In genomic region chr13:30422056-30422914, GRCh38 we compare ENCODE assay signal across 8 cellular contexts. TPM values are rescaled to one million over a fixed set of nuclear protein-coding genes. Genes with fewer than 3 reads are reported as not detected.
DNase-seq lines count a peak whose midpoint lies in the region; ATAC-seq, FAIRE-seq and TF ChIP-seq lines count a peak whose summit lies in the region.

Gene UBE2L5, plus strand, starts transcription at chr13:30422493. Its CDS starts 5,498 bp downstream, at chr13:30427991.

- H3K9ac ChIP-seq in HUES6 (ENCODE audit: low read length) (peak within 1 kb of the TSS; percentile 60), SK-N-MC (ENCODE audit: insufficient read length) (peak within 1 kb of the TSS; percentile 91)

- H3K36me3 ChIP-seq in Caco-2 (ENCODE audit: control insufficient read depth, insufficient read depth, low read length) = no peaks in the 10 kb centered on the region
- H3K36me3 ChIP-seq in HUES6 (ENCODE audit: control insufficient read depth, insufficient read depth, low read length) = no peaks in the 10 kb centered on the region
- H3K36me3 ChIP-seq in SK-N-MC (ENCODE audit: insufficient read depth, low read length) = no peaks in the 10 kb centered on the region
- H3K36me3 ChIP-seq in pancreas = no peaks in the 10 kb centered on the region
- H3K36me3 ChIP-seq in tibial artery = no peaks in the 10 kb centered on the region

- H3K27ac Mint-ChIP-seq in Caco-2 (ENCODE audit: unreplicated experiment) = peak within 1 kb of the TSS; percentile 16
- H3K27ac Mint-ChIP-seq in activated naive CD8-positive, alpha-beta T cell treated with anti-CD3 and anti-CD28 coated beads, Interleukin-2, amount 50 U/mL, for 24 hours = peak within 1 kb of the TSS; percentile 75

- peak within 1 kb of the TSS; percentile 72 for H3K4me3 Mint-ChIP-seq in Caco-2 (ENCODE audit: unreplicated experiment)
- H3K4me3 Mint-ChIP-seq in activated naive CD8-positive, alpha-beta T cell treated with anti-CD3 and anti-CD28 coated beads, Interleukin-2, amount 50 U/mL, for 24 hours = peak within 1 kb of the TSS; percentile 85

- peak; percentile 55 for ATAC-seq in GM19455 (IDR thresholded peaks at IDR 0.05; ENCODE audit: unreplicated experiment)
- ATAC-seq in activated naive CD8-positive, alpha-beta T cell treated with anti-CD3 and anti-CD28 coated beads, Interleukin-2, amount 50 U/mL, for 24 hours = peak; percentile 94
- ATAC-seq in pancreas = peak; percentile 86 to 94 (median 91)

- H3K27ac ChIP-seq in HUES6 (ENCODE audit: low read depth, low read length) (no peak within 1 kb of the TSS), SK-N-MC (peak within 1 kb of the TSS; percentile 97), pancreas (peak within 1 kb of the TSS; percentile 81 to 96 (median 92)), tibial artery (peak within 1 kb of the TSS; percentile 94 to 95)

- TF ChIP-seq CTCF in Caco-2 (IDR thresholded peaks at IDR 0.05; ENCODE audit: insufficient read depth in 1 of 2, low read depth in 1 of 2, low read length in 1 of 2, severe bottlenecking in 1 of 2, unreplicated experiment in 1 of 2) (no peak), pancreas (IDR thresholded peaks at IDR 0.05) (no peak), tibial artery (IDR thresholded peaks at IDR 0.05) (no peak)

- peak within 1 kb of the TSS; percentile 58 for H3K4me3 ChIP-seq in Caco-2 (ENCODE audit: low read depth, low read length)
- H3K4me3 ChIP-seq in HUES6 (ENCODE audit: low read depth, low read length) = peak within 1 kb of the TSS; percentile 65
- H3K4me3 ChIP-seq in SK-N-MC = peak within 1 kb of the TSS; percentile 87
- peak within 1 kb of the TSS; percentile 33 to 61 (median 52) for H3K4me3 ChIP-seq in pancreas
- peak within 1 kb of the TSS; percentile 66 to 79 for H3K4me3 ChIP-seq in tibial artery

- WGBS in pancreas, 2 donors = 0 to 1% methylated on average over 26 to 57 of the region's 57 CpGs

- no peaks in the 10 kb centered on the region for H3K9me3 ChIP-seq in Caco-2
- no peaks in the 10 kb centered on the region for H3K9me3 ChIP-seq in HUES6 (ENCODE audit: control insufficient read depth, insufficient read depth, low read depth, low read length)
- H3K9me3 ChIP-seq in SK-N-MC (ENCODE audit: low read depth, low read length) = no peaks in the 10 kb centered on the region
- H3K9me3 ChIP-seq in pancreas = no peaks in the 10 kb centered on the region
- H3K9me3 ChIP-seq in tibial artery = no peaks in the 10 kb centered on the region

- peaks cover 8% of the 10 kb centered on the region for H3K4me1 Mint-ChIP-seq in Caco-2 (ENCODE audit: low read depth, unreplicated experiment)
- peaks cover 10% of the 10 kb centered on the region for H3K4me1 Mint-ChIP-seq in activated naive CD8-positive, alpha-beta T cell treated with anti-CD3 and anti-CD28 coated beads, Interleukin-2, amount 50 U/mL, for 24 hours

- intact Hi-C loops in Caco-2 (cut with micrococcal nuclease; ENCODE audit: unreplicated experiment) = loop anchor here (5.0 kb wide), 2 partner anchors 45 to 195 kb away; partner anchors contain the start of genes HMGB1 and USPL1
- intact Hi-C loops in cardiac septum (cut with DNase I) = loop anchor here (5.0 to 10.0 kb wide), 2 partner anchors 117 to 195 kb away; partner anchors contain the start of genes KATNAL1 and USPL1
- intact Hi-C loops in pancreas (cut with DNase I) = no loop called here
- intact Hi-C loops in tibial artery (cut with DNase I; ENCODE audit: low total_unique reads) = loop anchor here (2.0 kb wide), 1 partner anchor 13 kb away; no protein-coding TSS in a partner anchor

- no peaks in the 10 kb centered on the region for H3K27me3 Mint-ChIP-seq in Caco-2 (ENCODE audit: insufficient read depth, unreplicated experiment)
- H3K27me3 Mint-ChIP-seq in activated naive CD8-positive, alpha-beta T cell treated with anti-CD3 and anti-CD28 coated beads, Interleukin-2, amount 50 U/mL, for 24 hours = no peaks in the 10 kb centered on the region

- POLR2A ChIA-PET in Caco-2 (lab: Charles Lee) = interaction anchor here (0.6 to 1.1 kb wide), 7 partner anchors 14 to 528 kb away, joined by 3 to 8 read pairs (median 4); no protein-coding TSS in a partner anchor

- no TSS peak for BruUV-seq in Caco-2 (replicated peaks; lab: Mats Ljungman, UMichigan)

- H3K9me3 Mint-ChIP-seq in Caco-2 (ENCODE audit: unreplicated experiment) = no peaks in the 10 kb centered on the region
- H3K9me3 Mint-ChIP-seq in activated naive CD8-positive, alpha-beta T cell treated with anti-CD3 and anti-CD28 coated beads, Interleukin-2, amount 50 U/mL, for 24 hours = no peaks in the 10 kb centered on the region

- H3K27me3 ChIP-seq in Caco-2 (replicated peaks; ENCODE audit: control insufficient read depth, insufficient read depth, low read length) = no peaks in the 10 kb centered on the region
- peaks cover 30% of the 10 kb centered on the region for H3K27me3 ChIP-seq in HUES6 (ENCODE audit: control insufficient read depth, insufficient read depth, low read length)
- H3K27me3 ChIP-seq in pancreas = no peaks in the 10 kb centered on the region
- no peaks in the 10 kb centered on the region for H3K27me3 ChIP-seq in tibial artery

- peaks cover 7% of the 10 kb centered on the region; the same call in 1 of the 2 replicates for H3K4me1 ChIP-seq in Caco-2
- peaks cover 15% of the 10 kb centered on the region for H3K4me1 ChIP-seq in HUES6 (ENCODE audit: control insufficient read depth, insufficient read depth, low read length)
- H3K4me1 ChIP-seq in pancreas = peaks cover 0 to 8% (median 4%) of the 10 kb centered on the region in 3 donors
- peaks cover 0 to 25% (median 20%) of the 10 kb centered on the region in 4 donors for H3K4me1 ChIP-seq in tibial artery

- no peak for FAIRE-seq in pancreas (lab: Jason Lieb, UNC)

- CTCF ChIA-PET in Caco-2 (lab: Charles Lee) = interaction anchor here (0.5 kb wide), 2 partner anchors 15 to 164 kb away, joined by 3 to 9 read pairs; no protein-coding TSS in a partner anchor

- DNase-seq in Caco-2 (peak; percentile 88), SK-N-MC (ENCODE audit: low read depth, low spot score) (no peak), cardiac septum (ENCODE audit: low spot score) (peak; percentile 91), pancreas (peak; percentile 77 to 93 (median 84)), tibial artery (peak; percentile 74 to 91)
- DNase-seq in activated naive CD8-positive, alpha-beta T cell treated with anti-CD3 and anti-CD28 coated beads, Interleukin-2, amount 50 U/mL, for 24 hours = peak; percentile 76

- H3K36me3 Mint-ChIP-seq in Caco-2 (ENCODE audit: insufficient read depth, unreplicated experiment) = no peaks in the 10 kb centered on the region
- H3K36me3 Mint-ChIP-seq in activated naive CD8-positive, alpha-beta T cell treated with anti-CD3 and anti-CD28 coated beads, Interleukin-2, amount 50 U/mL, for 24 hours (ENCODE audit: low read depth) = no peaks in the 10 kb centered on the region

RNA-seq across cellular contexts. Expression of gene UBE2L5, which starts in this region (rescaled TPM):
- not detected in 2 replicates for total RNA-seq in Caco-2 (2022)
- not detected for total RNA-seq in cardiac septum
- total RNA-seq in pancreas = not detected
- polyA plus RNA-seq in pancreas = under 1 TPM in 1 of 2 donors, not detected in 1; 0.02 TPM

Comparison
In these comparisons a context has a peak if more than half of its experiments do, and no peak if none do; other contexts are left out.
1. Peak in DNase-seq and H3K4me3 ChIP-seq in Caco-2; RNA of the gene not detected or under 1 TPM.
2. Peak in DNase-seq in cardiac septum; RNA of the gene not detected or under 1 TPM.
3. Peak in DNase-seq, ATAC-seq, H3K4me3 ChIP-seq and H3K27ac ChIP-seq in pancreas; RNA of the gene not detected or under 1 TPM.
4. intact Hi-C loops: an anchor here in Caco-2 (5.0 kb wide), cardiac septum (5.0 to 10.0 kb wide) and tibial artery (2.0 kb wide); none called in pancreas.